8 cellular contexts compared by ENCODE assay signal in the genomic region with DNA sequence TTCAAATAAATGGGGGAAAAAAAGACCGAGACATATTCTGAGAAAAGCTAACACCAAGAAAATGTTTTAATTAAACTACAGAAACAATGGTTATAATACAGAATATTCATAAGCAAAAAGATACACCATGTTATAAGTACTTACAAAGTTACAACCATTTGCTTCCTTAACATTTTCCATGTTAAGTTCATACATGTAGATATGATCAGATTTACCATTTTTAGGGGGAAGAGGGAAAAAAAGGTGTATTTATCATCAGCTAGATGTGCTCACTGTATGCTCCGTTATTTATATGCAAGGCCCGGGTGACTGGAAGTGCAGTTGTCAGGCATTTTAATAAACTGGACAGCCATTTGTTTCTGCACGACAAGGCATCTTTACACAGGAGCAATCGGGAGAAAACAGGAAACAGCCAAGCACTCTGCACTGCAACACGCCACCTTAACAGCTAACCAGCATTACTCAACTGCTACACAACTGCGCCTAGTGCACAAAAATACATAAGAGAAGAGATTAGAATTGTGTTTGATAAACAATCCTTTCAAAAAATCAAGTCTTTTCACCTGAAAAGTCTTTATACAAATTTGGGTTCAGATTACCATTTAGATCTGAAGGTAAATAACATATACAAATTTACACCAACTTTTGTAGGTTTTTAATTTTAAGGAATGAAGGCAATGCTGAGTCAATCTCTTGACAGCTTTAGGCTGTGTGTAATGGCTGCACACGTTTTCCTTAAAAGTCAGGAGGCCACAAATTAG.
DNase-seq lines count a peak whose midpoint lies in the region; TF ChIP-seq lines count a peak whose summit lies in the region.

No MANE protein-coding gene starts in this region.

- H3K27ac Mint-ChIP-seq in nephron progenitor cell, result peak overlapping the region; percentile 87

- peaks cover 58% of the 10 kb centered on the region for H3K36me3 Mint-ChIP-seq in nephron progenitor cell (ENCODE audit: low read depth)

- peak overlapping the region; percentile 99 for H3K4me3 Mint-ChIP-seq in nephron progenitor cell

- no peaks in the 10 kb centered on the region for H3K9me3 ChIP-seq in ES-I3 (ENCODE audit: control insufficient read depth, insufficient read depth, low read length)

- H3K27me3 Mint-ChIP-seq in nephron progenitor cell (ENCODE audit: low read depth, poor library complexity), result peaks cover 3% of the 10 kb centered on the region

- peak overlapping the region; percentile 92 for H3K9ac ChIP-seq in ES-I3 (ENCODE audit: low read depth, low read length)

- peaks cover 38% of the 10 kb centered on the region for H3K36me3 ChIP-seq in ES-I3 (ENCODE audit: insufficient read depth, low read length)

- DNase-seq in NB4 (ENCODE audit: low read depth) (peak; percentile 74), cardiac fibroblast (ENCODE audit: low read depth in 2 of 2) (peak; percentile 54 to 59), nephron progenitor cell (no peak), OCI-M2 (lab: John Stamatoyannopoulos, UW; ENCODE audit: unreplicated experiment) (no peak), cortex of kidney (lab: John Stamatoyannopoulos, UW) (no peak), NCI-H128 (lab: John Stamatoyannopoulos, UW; ENCODE audit: unreplicated experiment) (no peak), C1 segment of cervical spinal cord (lab: John Stamatoyannopoulos, UW) (no peak)

- H3K4me3 ChIP-seq in NB4 (ENCODE audit: low read depth, low read length) (peak overlapping the region; percentile 100), cardiac fibroblast (replicated peaks in 1 of 2; ENCODE audit: low read depth in 2 of 2, low read length in 2 of 2) (peak overlapping the region; percentile 98)

- peaks cover 18% of the 10 kb centered on the region for H3K4me1 ChIP-seq in ES-I3 (ENCODE audit: insufficient read depth, low read length)

- no peaks in the 10 kb centered on the region for H3K9me3 Mint-ChIP-seq in nephron progenitor cell

- H3K4me1 Mint-ChIP-seq in nephron progenitor cell, result peaks cover 49% of the 10 kb centered on the region

- peak; percentile 24 for TF ChIP-seq POLR2A in NB4 (IDR thresholded peaks at IDR 0.05; ENCODE audit: extremely low read depth, insufficient read length)

- no peak for TF ChIP-seq CTCF in NB4 (IDR thresholded peaks at IDR 0.05; ENCODE audit: low read depth, low read length)
- no peak for TF ChIP-seq CTCF in cardiac fibroblast (IDR thresholded peaks at IDR 0.05; ENCODE audit: low read depth, low read length)
- TF ChIP-seq CTCF in nephron progenitor cell (IDR thresholded peaks at IDR 0.05), result no peak

Comparison
In these comparisons a context has a peak if more than half of its experiments do, and no peak if none do; other contexts are left out.
1. DNase-seq: peak in NB4 (single experiment) and cardiac fibroblast (2 of 2); none in nephron progenitor cell (single experiment), OCI-M2 (single experiment), cortex of kidney (single experiment), NCI-H128 (single experiment) and C1 segment of cervical spinal cord (0 of 14).